In the genomic region with DNA sequence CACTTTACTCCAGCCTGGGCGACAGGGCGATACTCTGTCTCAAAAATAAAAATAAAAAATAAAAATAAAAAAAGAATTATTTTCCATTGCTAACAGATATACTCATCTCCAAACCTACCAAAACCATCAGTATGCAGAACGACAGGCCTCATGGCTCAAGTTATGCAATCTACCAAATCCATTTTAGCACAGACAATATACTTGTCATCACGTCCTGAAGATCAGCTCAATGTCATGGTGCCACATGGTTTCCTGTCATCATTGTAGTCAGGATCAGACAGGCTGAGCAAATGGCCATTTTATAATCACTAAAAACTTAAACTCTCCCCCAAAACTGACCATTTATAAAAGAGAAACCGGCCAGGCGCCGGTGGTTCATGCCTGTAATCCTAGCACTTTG, we compare ENCODE assay signal across 29 cellular contexts.
"Had no signal": no experiment of that assay in that cellular context is flagged by ENCODE, and none has a peak within 500 bp of the region (broad histone marks: within the 10 kb centered on the region; RNA-seq: fewer than 3 reads in every experiment).

No MANE protein-coding gene starts in this region.

- ATAC-seq: activated naive CD4-positive, alpha-beta T cell treated with anti-CD3 and anti-CD28 coated beads, Interleukin-2, amount 50 U/mL, for 72 hours; activated T-cell treated with anti-CD3 and anti-CD28 coated beads, Interleukin-2, amount 50 U/mL, for 72 hours; WTC11 had no signal

- H3K27me3 ChIP-seq: brain microvascular endothelial cell, dorsolateral prefrontal cortex, esophagus muscularis mucosa, gastroesophageal sphincter had no signal

- H3K9me3 ChIP-seq: esophagus muscularis mucosa, gastroesophageal sphincter had no signal

- H3K36me3 ChIP-seq: brain microvascular endothelial cell had no signal

- FAIRE-seq: astrocyte, bronchial epithelial cell had no signal

- H3K27ac ChIP-seq: brain microvascular endothelial cell, esophagus muscularis mucosa, VCaP had no signal

- DNase-seq: activated CD4-positive, alpha-beta memory T cell treated with anti-CD3 and anti-CD28 coated beads, Interleukin-2, amount 10 ng/mL, durations not matched to agents 7 days and 5 days; activated CD4-positive, alpha-beta T cell treated with anti-CD3 and anti-CD28 coated beads for 1 hour; activated CD4-positive, alpha-beta T cell treated with anti-CD3 and anti-CD28 coated beads for 4 hours; activated CD4-positive, alpha-beta T cell treated with anti-CD3 and anti-CD28 coated beads, Interleukin-2, amount 10 ng/mL, durations not matched to agents 7 days and 5 days; activated CD4-positive, alpha-beta T cell treated with anti-CD3 and anti-CD28 coated beads, Interleukin-2, amount 50 U/mL, for 4 hours; activated CD8-positive, alpha-beta memory T cell treated with anti-CD3 and anti-CD28 coated beads, Interleukin-2, amount 50 U/mL, for 48 hours; activated gamma-delta T cell; activated naive CD4-positive, alpha-beta T cell; activated naive CD4-positive, alpha-beta T cell treated with anti-CD3 and anti-CD28 coated beads, Interleukin-2, amount 10 ng/mL, durations not matched to agents 7 days and 5 days; activated naive CD8-positive, alpha-beta T cell treated with anti-CD3 and anti-CD28 coated beads, Interleukin-2, amount 10 ng/mL, durations not matched to agents 7 days and 5 days; activated T-cell treated with anti-CD3 and anti-CD28 coated beads for 4 hours; activated T-cell treated with anti-CD3 and anti-CD28 coated beads, Interleukin-2, amount 50 U/mL, for 24 hours; activated T-cell treated with anti-CD3 and anti-CD28 coated beads, Interleukin-2, amount 50 U/mL, for 72 hours; amniotic stem cell; anterior cingulate cortex; brain microvascular endothelial cell; dorsolateral prefrontal cortex; effector memory CD4-positive, alpha-beta T cell; endodermal cell; foreskin melanocyte; T-helper 2 cell had no signal

- H3K4me3 ChIP-seq: coronary artery, dorsolateral prefrontal cortex, esophagus muscularis mucosa, gastroesophageal sphincter had no signal
